ENCODE assay signal across 22 cellular contexts in the genomic region with DNA sequence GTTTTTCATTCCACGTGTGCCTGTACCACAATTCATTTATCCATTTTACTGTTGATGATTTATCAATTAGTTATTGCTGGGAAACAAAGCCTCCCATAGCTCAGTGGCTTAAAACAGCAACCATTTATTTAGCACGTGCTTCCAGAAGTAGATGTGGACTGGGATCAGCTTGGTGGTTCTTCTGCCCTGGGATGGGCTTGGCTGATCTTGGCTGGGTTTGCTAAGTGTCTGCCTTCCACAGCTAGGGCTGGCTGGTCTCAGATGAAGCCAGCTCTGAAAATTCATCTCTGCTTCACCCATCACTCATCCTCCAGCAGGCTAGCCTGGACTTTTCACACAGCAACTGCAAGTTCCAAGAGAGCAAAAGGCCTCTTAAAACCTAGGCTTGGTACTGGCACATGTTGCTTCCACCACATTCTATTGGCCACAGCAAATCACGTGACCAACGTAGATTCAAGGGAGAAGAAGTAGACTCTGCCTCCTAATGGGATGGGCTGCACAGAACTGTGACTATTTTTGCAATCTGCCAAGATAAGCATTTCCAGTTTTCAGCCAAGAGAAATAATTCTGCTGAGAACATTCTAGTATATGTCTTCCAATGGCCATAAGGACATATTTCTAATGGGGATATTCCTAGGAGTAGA.
A peak's percentile ranks its signal among the peaks of the same experiment; 100 is the strongest.
DNase-seq lines count a peak whose midpoint lies in the region; ATAC-seq and TF ChIP-seq lines count a peak whose summit lies in the region.
"Had no signal": no experiment of that assay in that cellular context is flagged by ENCODE, and none has a peak within 500 bp of the region (broad histone marks: within the 10 kb centered on the region; RNA-seq: fewer than 3 reads in every experiment).

No MANE protein-coding gene starts in this region.

- H3K18ac ChIP-seq in mesenchymal stem cell (ENCODE audit: low read depth in 1 of 2, low read length in 2 of 2), result no peak overlapping the region

- H3K4me3 Mint-ChIP-seq in WTC11, result no peak overlapping the region
- H3K4me3 Mint-ChIP-seq in neural crest cell, result peak overlapping the region; percentile 47
- no peak overlapping the region for H3K4me3 Mint-ChIP-seq in neural progenitor cell
- H3K4me3 Mint-ChIP-seq: CD4-positive, alpha-beta T cell had no signal

- H2AK5ac ChIP-seq in mesenchymal stem cell (ENCODE audit: low read length, severe bottlenecking), result no peak overlapping the region

- H3K9me3 ChIP-seq in mesenchymal stem cell (ENCODE audit: control insufficient read depth, low read length), result no peaks in the 10 kb centered on the region
- no peaks in the 10 kb centered on the region for H3K9me3 ChIP-seq in neural progenitor cell (ENCODE audit: low read depth)
- H3K9me3 ChIP-seq: BLaER1 had no signal

- H3K4me1 ChIP-seq in mesenchymal stem cell (ENCODE audit: control insufficient read depth, insufficient read depth, low read depth, low read length) (peaks cover 5% of the 10 kb centered on the region), neural progenitor cell (peaks cover 31% of the 10 kb centered on the region)

- no peak overlapping the region for H4K8ac ChIP-seq in mesenchymal stem cell (ENCODE audit: low read length)

- H3K4me1 Mint-ChIP-seq in WTC11 (peaks cover 56% of the 10 kb centered on the region), neural crest cell (peaks cover 77% of the 10 kb centered on the region), neural progenitor cell (peaks cover 72% of the 10 kb centered on the region)

- H2BK15ac ChIP-seq in mesenchymal stem cell (ENCODE audit: low read depth, poor library complexity, severe bottlenecking), result no peak overlapping the region

- H3K36me3 Mint-ChIP-seq in WTC11 (peaks cover 31% of the 10 kb centered on the region), neural crest cell (ENCODE audit: low read depth) (no peaks in the 10 kb centered on the region), neural progenitor cell (no peaks in the 10 kb centered on the region)

- 96% methylated on average over 3 of the region's 4 CpGs for WGBS in mesenchymal stem cell

- H3K14ac ChIP-seq in mesenchymal stem cell (ENCODE audit: low read length in 2 of 2), result no peak overlapping the region

- DNase-seq in HEK293T (ENCODE audit: extremely low spot score) (no peak), WTC11 (ENCODE audit: low spot score) (no peak), choroid plexus epithelial cell (ENCODE audit: low read depth) (peak; percentile 77), neural crest cell (ENCODE audit: low read depth, low spot score) (no peak), mesenchymal stem cell (no peak), neural progenitor cell (ENCODE audit: low spot score) (no peak)
- DNase-seq: ACHN; CD4-positive, alpha-beta T cell; COR-L47; DMS79; GOT3; HCEC 1CT; KBM-7; NCI-H1092 treated with DMSO at 0.1 percent for 48 hours; NCI-H1436 treated with DMSO at 0.1 percent for 48 hours; NCI-H1930; NCI-H510A treated with DMSO at 0.1 percent for 48 hours; NCI-H748 treated with DMSO at 0.1 percent for 48 hours; NK-92 treated with Interleukin-12 subunit alpha and Interleukin-12 subunit beta, amount 100 ng/mL, for 24 hours had no signal

- H4K20me1 ChIP-seq in neural progenitor cell (ENCODE audit: low read depth), result no peaks in the 10 kb centered on the region
- H4K20me1 ChIP-seq: BLaER1 had no signal

- H3K4me3 ChIP-seq in choroid plexus epithelial cell (ENCODE audit: low read depth, low read length), result no peak overlapping the region
- no peak overlapping the region for H3K4me3 ChIP-seq in mesenchymal stem cell (ENCODE audit: insufficient read depth in 1 of 2, low read depth in 1 of 2, low read length in 2 of 2)
- H3K4me3 ChIP-seq in neural progenitor cell, result no peak overlapping the region
- H3K4me3 ChIP-seq: BLaER1 had no signal

- TF ChIP-seq CTCF in WTC11 (IDR thresholded peaks at IDR 0.05), result no peak
- TF ChIP-seq CTCF in choroid plexus epithelial cell (conservative IDR thresholded peaks at IDR 0.05; ENCODE audit: low read depth, low read length), result no peak
- TF ChIP-seq CTCF in neural crest cell (conservative IDR thresholded peaks at IDR 0.05), result no peak
- TF ChIP-seq CTCF in neural progenitor cell (IDR thresholded peaks at IDR 0.05), result no peak

- H3K27ac ChIP-seq in mesenchymal stem cell (ENCODE audit: low read length, poor library complexity, severe bottlenecking) (no peak overlapping the region), neural progenitor cell (no peak overlapping the region)
- H3K27ac ChIP-seq: BLaER1, RWPE1 had no signal

- H3K9ac ChIP-seq in mesenchymal stem cell (ENCODE audit: low read length) (no peak overlapping the region), neural progenitor cell (no peak overlapping the region)
- H3K9ac ChIP-seq: BLaER1 had no signal

- CTCF ChIA-PET in HEK293T (lab: Yijun Ruan, JAX), result no interaction called here
- CTCF ChIA-PET in WTC11 (lab: Charles Lee), result interaction anchor here (0.6 kb wide), 1 partner anchor 11 kb away, joined by 4 read pairs; no protein-coding TSS in a partner anchor

- no peaks in the 10 kb centered on the region for H3K79me2 ChIP-seq in neural progenitor cell (ENCODE audit: low read depth)

- no peak overlapping the region for H2AFZ ChIP-seq in mesenchymal stem cell (ENCODE audit: low read depth, low read length)
- no peak overlapping the region for H2AFZ ChIP-seq in neural progenitor cell (replicated peaks)

- H3K27me3 Mint-ChIP-seq in WTC11 (ENCODE audit: low read depth), result no peaks in the 10 kb centered on the region
- H3K27me3 Mint-ChIP-seq in neural crest cell (ENCODE audit: low read depth), result no peaks in the 10 kb centered on the region
- peaks cover 9% of the 10 kb centered on the region for H3K27me3 Mint-ChIP-seq in neural progenitor cell (ENCODE audit: insufficient read depth, low read depth)

- ATAC-seq in WTC11, result no peak
- ATAC-seq in HG02798 (IDR thresholded peaks at IDR 0.05; ENCODE audit: poor library complexity, unreplicated experiment), result no peak

- POLR2A ChIA-PET in HEK293T (lab: Yijun Ruan, JAX) (no interaction called here), WTC11 (lab: Charles Lee) (no interaction called here)

- H3F3A ChIP-seq in neural progenitor cell (ENCODE audit: low read depth), result peaks cover 31% of the 10 kb centered on the region

- H3K36me3 ChIP-seq in mesenchymal stem cell (ENCODE audit: control insufficient read depth in 1 of 2, insufficient read depth in 2 of 2, low read depth in 1 of 2, low read length in 2 of 2) (no peaks in the 10 kb centered on the region), neural progenitor cell (no peaks in the 10 kb centered on the region)
- H3K36me3 ChIP-seq: BLaER1 had no signal

- H3K27me3 ChIP-seq in mesenchymal stem cell (ENCODE audit: control insufficient read depth in 1 of 2, insufficient read depth in 1 of 2, low read length in 2 of 2) (peaks cover 20 to 24% of the 10 kb centered on the region in 2 experiments), neural progenitor cell (no peaks in the 10 kb centered on the region)
- H3K27me3 ChIP-seq: BLaER1 had no signal

- H2BK5ac ChIP-seq in mesenchymal stem cell (ENCODE audit: low read depth, low read length, poor library complexity, severe bottlenecking), result no peak overlapping the region

- H3K79me1 ChIP-seq in mesenchymal stem cell (replicated peaks; ENCODE audit: low read length, poor library complexity, severe bottlenecking), result no peaks in the 10 kb centered on the region

- H3K9me3 Mint-ChIP-seq in WTC11 (no peaks in the 10 kb centered on the region), neural crest cell (no peaks in the 10 kb centered on the region), neural progenitor cell (no peaks in the 10 kb centered on the region)
- H3K9me3 Mint-ChIP-seq: CD4-positive, alpha-beta T cell had no signal

- no peak overlapping the region for H3K4me2 ChIP-seq in mesenchymal stem cell (ENCODE audit: low read length, poor library complexity, severe bottlenecking)
- H3K4me2 ChIP-seq in neural progenitor cell, result no peak overlapping the region
- H3K4me2 ChIP-seq: BLaER1 had no signal

- no peak overlapping the region for H2BK120ac ChIP-seq in mesenchymal stem cell (ENCODE audit: low read depth, low read length)

- H4K91ac ChIP-seq in mesenchymal stem cell (ENCODE audit: low read length), result no peak overlapping the region

- H3K27ac Mint-ChIP-seq in WTC11 (no peak overlapping the region), neural crest cell (ENCODE audit: unreplicated experiment) (no peak overlapping the region), neural progenitor cell (no peak overlapping the region)
- H3K27ac Mint-ChIP-seq: CD4-positive, alpha-beta T cell had no signal

- H2BK12ac ChIP-seq in mesenchymal stem cell (ENCODE audit: low read length in 2 of 2), result no peak overlapping the region

- no peak overlapping the region for H3K4ac ChIP-seq in mesenchymal stem cell (ENCODE audit: low read depth in 1 of 2, low read length in 2 of 2)

- no peak overlapping the region for H3K23ac ChIP-seq in mesenchymal stem cell (ENCODE audit: low read length in 2 of 2)

TF ChIP-seq in HEK293T, 16 proteins besides CTCF, POLR2A, EP300 and RAD21:
- TF ChIP-seq HDGF (IDR thresholded peaks at IDR 0.05; ENCODE audit: borderline replicate concordance) (no peak), CTBP1 (IDR thresholded peaks at IDR 0.05; ENCODE audit: borderline replicate concordance) (0 out of 2 replicates have a peak, but pooled peaks have one; percentile 5)

TF ChIP-seq in WTC11, 78 proteins besides CTCF, POLR2A, EP300 and RAD21:
- TF ChIP-seq, protein P1, sequence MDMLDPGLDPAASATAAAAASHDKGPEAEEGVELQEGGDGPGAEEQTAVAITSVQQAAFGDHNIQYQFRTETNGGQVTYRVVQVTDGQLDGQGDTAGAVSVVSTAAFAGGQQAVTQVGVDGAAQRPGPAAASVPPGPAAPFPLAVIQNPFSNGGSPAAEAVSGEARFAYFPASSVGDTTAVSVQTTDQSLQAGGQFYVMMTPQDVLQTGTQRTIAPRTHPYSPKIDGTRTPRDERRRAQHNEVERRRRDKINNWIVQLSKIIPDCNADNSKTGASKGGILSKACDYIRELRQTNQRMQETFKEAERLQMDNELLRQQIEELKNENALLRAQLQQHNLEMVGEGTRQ (CRISPR knock-in tag; IDR thresholded peaks at IDR 0.05), result peak; percentile 58; the same call in 1 of the 2 replicates
- TF ChIP-seq, protein P2, sequence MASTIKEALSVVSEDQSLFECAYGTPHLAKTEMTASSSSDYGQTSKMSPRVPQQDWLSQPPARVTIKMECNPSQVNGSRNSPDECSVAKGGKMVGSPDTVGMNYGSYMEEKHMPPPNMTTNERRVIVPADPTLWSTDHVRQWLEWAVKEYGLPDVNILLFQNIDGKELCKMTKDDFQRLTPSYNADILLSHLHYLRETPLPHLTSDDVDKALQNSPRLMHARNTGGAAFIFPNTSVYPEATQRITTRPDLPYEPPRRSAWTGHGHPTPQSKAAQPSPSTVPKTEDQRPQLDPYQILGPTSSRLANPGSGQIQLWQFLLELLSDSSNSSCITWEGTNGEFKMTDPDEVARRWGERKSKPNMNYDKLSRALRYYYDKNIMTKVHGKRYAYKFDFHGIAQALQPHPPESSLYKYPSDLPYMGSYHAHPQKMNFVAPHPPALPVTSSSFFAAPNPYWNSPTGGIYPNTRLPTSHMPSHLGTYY (CRISPR knock-in tag; IDR thresholded peaks at IDR 0.05), result no peak
